15 cellular contexts compared by ENCODE assay signal in the genomic region with DNA sequence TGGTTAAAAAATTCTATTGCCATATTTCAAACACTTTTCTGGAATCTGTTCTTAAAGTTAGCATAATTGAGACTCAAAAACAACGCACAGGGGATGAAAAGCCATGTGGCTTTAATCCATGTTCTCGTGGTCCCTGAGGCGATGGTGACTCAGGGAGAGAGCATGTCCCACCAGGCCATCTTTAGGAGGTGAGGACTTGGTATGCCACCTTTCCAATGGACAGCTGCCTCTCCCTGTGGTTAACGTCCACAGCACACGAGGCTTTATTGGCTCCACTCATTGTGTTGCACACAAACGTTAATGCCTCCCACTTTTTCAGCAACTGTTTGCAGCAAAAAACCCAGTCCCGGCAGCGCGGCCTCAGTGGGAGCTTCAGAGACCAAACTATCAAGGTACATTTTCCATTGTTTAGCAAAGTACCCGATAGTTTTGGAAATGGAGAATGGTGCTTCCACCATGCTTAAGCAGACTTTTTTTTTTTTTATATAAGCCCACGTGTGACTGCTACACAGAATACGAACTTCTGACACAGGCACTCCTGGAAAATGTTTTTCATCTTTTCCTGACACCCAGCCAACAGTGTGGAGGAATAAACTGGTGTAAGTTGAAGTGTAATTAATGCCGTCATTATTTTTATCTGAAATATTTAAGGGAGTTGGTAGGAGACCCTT. TPM values are rescaled to one million over a fixed set of nuclear protein-coding genes. Genes with fewer than 3 reads are reported as not detected.
A peak's percentile ranks its signal among the peaks of the same experiment; 100 is the strongest.
DNase-seq lines count a peak whose midpoint lies in the region; ATAC-seq and TF ChIP-seq lines count a peak whose summit lies in the region.
"Had no signal": no experiment of that assay in that cellular context is flagged by ENCODE, and none has a peak within 500 bp of the region (broad histone marks: within the 10 kb centered on the region; RNA-seq: fewer than 3 reads in every experiment).

No MANE protein-coding gene starts in this region.

- H3K27ac ChIP-seq in mammary epithelial cell (ENCODE audit: insufficient read depth, low read depth, low read length) (no peak overlapping the region), gastroesophageal sphincter (peak overlapping the region; percentile 87 to 92 (median 90)), transverse colon (peak overlapping the region; percentile 47 to 78 (median 71))
- H3K27ac ChIP-seq: foreskin keratinocyte had no signal

- ATAC-seq in gastroesophageal sphincter, result peak; percentile 60
- ATAC-seq in HG03432 (IDR thresholded peaks at IDR 0.05; ENCODE audit: unreplicated experiment), result no peak
- ATAC-seq: activated CD8-positive, alpha-beta T cell treated with anti-CD3 and anti-CD28 coated beads, Interleukin-2, amount 10 ng/mL, durations not matched to agents 7 days and 5 days; effector memory CD8-positive, alpha-beta T cell; foreskin keratinocyte; natural killer cell had no signal

- no peak overlapping the region for H3K4me3 ChIP-seq in mammary epithelial cell (replicated peaks in 1 of 3; ENCODE audit: insufficient read depth in 1 of 3, low read depth in 2 of 3, low read length in 3 of 3)
- H3K4me3 ChIP-seq in gastroesophageal sphincter, result peak overlapping the region; percentile 10 to 40
- peak overlapping the region in 1 of 4 donors; percentile 3 for H3K4me3 ChIP-seq in transverse colon

- TF ChIP-seq EP300 in gastroesophageal sphincter (IDR thresholded peaks at IDR 0.05), result no peak
- no peak for TF ChIP-seq EP300 in transverse colon (IDR thresholded peaks at IDR 0.05; ENCODE audit: low read depth)

- 56% methylated on average over 13 of the region's 13 CpGs for WGBS in mammary epithelial cell (ENCODE audit: low coverage, missing lambda C conversion rate)
- 25 to 37% methylated on average over 8 to 11 of the region's 13 CpGs for WGBS in gastroesophageal sphincter (ENCODE audit: low coverage in 1 of 2), 2 donors
- 55 to 66% methylated on average over 4 to 13 of the region's 13 CpGs for WGBS in transverse colon (ENCODE audit: low coverage in 1 of 2), 2 donors

- CTCF ChIA-PET in mammary epithelial cell (lab: Charles Lee; ENCODE audit: low non-redundant PET), result no interaction called here

- no peak overlapping the region for H3K9ac ChIP-seq in mammary epithelial cell (ENCODE audit: insufficient read depth, low read length)

- TF ChIP-seq POLR2A in gastroesophageal sphincter (IDR thresholded peaks at IDR 0.05), result no peak
- no peak for TF ChIP-seq POLR2A in transverse colon (IDR thresholded peaks at IDR 0.05)

- TF ChIP-seq CTCF in mammary epithelial cell (conservative IDR thresholded peaks at IDR 0.05 in 1 of 2, IDR thresholded peaks at IDR 0.05 in 1 of 2; ENCODE audit: extremely low read depth in 1 of 2, insufficient read depth in 1 of 2, low read depth in 1 of 2, low read length in 2 of 2) (no peak), gastroesophageal sphincter (IDR thresholded peaks at IDR 0.05) (no peak), nephron (IDR thresholded peaks at IDR 0.05; ENCODE audit: unreplicated experiment in 3 of 3) (no peak), transverse colon (IDR thresholded peaks at IDR 0.05) (no peak), chondrocyte (IDR thresholded peaks at IDR 0.05) (no peak)

- H3K36me3 ChIP-seq in mammary epithelial cell (ENCODE audit: insufficient read depth, low read length), result peaks cover 2% of the 10 kb centered on the region
- H3K36me3 ChIP-seq in gastroesophageal sphincter, result no peaks in the 10 kb centered on the region
- no peaks in the 10 kb centered on the region for H3K36me3 ChIP-seq in transverse colon

- in situ Hi-C loops in mammary epithelial cell (cut with MboI; ENCODE audit: low sequenced_read_pairs in 2 of 2), result no loop called here
- in situ Hi-C loops in transverse colon (cut with MboI; ENCODE audit: low pct_ligation_motif_present in 1 of 4, low pct_unique_long_range_greater_than_20kb in 1 of 4, low sequenced_read_pairs in 3 of 4), result no loop called here

- dilution Hi-C loops in mammary epithelial cell (cut with HindIII; ENCODE audit: low sequenced_read_pairs), result no loop called here

- intact Hi-C loops in mammary epithelial cell (cut with micrococcal nuclease) (no loop called here), transverse colon (cut with DNase I; ENCODE audit: low total_unique reads) (no loop called here)

- H3K27ac Mint-ChIP-seq in nephron, result peak overlapping the region in 2 of 3 experiments; percentile 56 to 77
- H3K27ac Mint-ChIP-seq in chondrocyte (ENCODE audit: unreplicated experiment), result no peak overlapping the region
- H3K27ac Mint-ChIP-seq: activated CD8-positive, alpha-beta T cell treated with anti-CD3 and anti-CD28 coated beads, Interleukin-2, amount 10 ng/mL, durations not matched to agents 7 days and 5 days; activated naive CD8-positive, alpha-beta T cell treated with anti-CD3 and anti-CD28 coated beads, Interleukin-2, amount 10 ng/mL, durations not matched to agents 7 days and 5 days; effector memory CD8-positive, alpha-beta T cell; natural killer cell had no signal

- H3K9me3 Mint-ChIP-seq in nephron (no peaks in the 10 kb centered on the region), chondrocyte (ENCODE audit: low read depth) (peaks cover 5% of the 10 kb centered on the region)
- H3K9me3 Mint-ChIP-seq: activated naive CD8-positive, alpha-beta T cell treated with anti-CD3 and anti-CD28 coated beads, Interleukin-2, amount 10 ng/mL, durations not matched to agents 7 days and 5 days; effector memory CD8-positive, alpha-beta T cell had no signal

- H3K36me3 Mint-ChIP-seq in nephron (ENCODE audit: low read depth) (peaks cover 2% of the 10 kb centered on the region), chondrocyte (ENCODE audit: low read depth) (peaks cover 2% of the 10 kb centered on the region)
- H3K36me3 Mint-ChIP-seq: activated naive CD8-positive, alpha-beta T cell treated with anti-CD3 and anti-CD28 coated beads, Interleukin-2, amount 10 ng/mL, durations not matched to agents 7 days and 5 days; natural killer cell had no signal

- H3K4me3 Mint-ChIP-seq in nephron (no peak overlapping the region), chondrocyte (ENCODE audit: unreplicated experiment) (no peak overlapping the region)
- H3K4me3 Mint-ChIP-seq: activated CD8-positive, alpha-beta T cell treated with anti-CD3 and anti-CD28 coated beads, Interleukin-2, amount 10 ng/mL, durations not matched to agents 7 days and 5 days; activated naive CD8-positive, alpha-beta T cell treated with anti-CD3 and anti-CD28 coated beads, Interleukin-2, amount 10 ng/mL, durations not matched to agents 7 days and 5 days; effector memory CD8-positive, alpha-beta T cell; natural killer cell had no signal

- H3K27me3 Mint-ChIP-seq in nephron (ENCODE audit: low read depth) (no peaks in the 10 kb centered on the region), chondrocyte (ENCODE audit: low read depth) (no peaks in the 10 kb centered on the region)

- DNase-seq in mammary epithelial cell (no peak), transverse colon (no peak), chondrocyte (ENCODE audit: low spot score) (no peak), epidermal melanocyte (ENCODE audit: insufficient read length, low spot score) (no peak)
- DNase-seq: activated CD8-positive, alpha-beta T cell treated with anti-CD3 and anti-CD28 coated beads, Interleukin-2, amount 10 ng/mL, durations not matched to agents 7 days and 5 days; activated naive CD8-positive, alpha-beta T cell treated with anti-CD3 and anti-CD28 coated beads, Interleukin-2, amount 10 ng/mL, durations not matched to agents 7 days and 5 days; COR-L47; effector memory CD8-positive, alpha-beta T cell; foreskin keratinocyte; natural killer cell; NCI-H2029; NCI-H524 had no signal

- no TSS peak for BruUV-seq in mammary epithelial cell (replicated peaks; lab: Mats Ljungman, UMichigan)

- peaks cover 5% of the 10 kb centered on the region for H3K4me1 ChIP-seq in mammary epithelial cell (ENCODE audit: insufficient read depth, low read length)
- peaks cover 0 to 67% (median 0%) of the 10 kb centered on the region in 3 donors for H3K4me1 ChIP-seq in gastroesophageal sphincter
- peaks cover 0 to 15% (median 2%) of the 10 kb centered on the region in 4 donors for H3K4me1 ChIP-seq in transverse colon
- H3K4me1 ChIP-seq: foreskin keratinocyte had no signal

- no peaks in the 10 kb centered on the region for H3K27me3 ChIP-seq in mammary epithelial cell (ENCODE audit: insufficient read depth, low read length)
- H3K27me3 ChIP-seq in gastroesophageal sphincter, result no peaks in the 10 kb centered on the region
- H3K27me3 ChIP-seq in transverse colon, result no peaks in the 10 kb centered on the region
- H3K27me3 ChIP-seq: foreskin keratinocyte had no signal

- peaks cover 23% of the 10 kb centered on the region for H3K4me1 Mint-ChIP-seq in nephron
- H3K4me1 Mint-ChIP-seq in chondrocyte (ENCODE audit: low read depth), result peaks cover 8% of the 10 kb centered on the region
- H3K4me1 Mint-ChIP-seq: activated naive CD8-positive, alpha-beta T cell treated with anti-CD3 and anti-CD28 coated beads, Interleukin-2, amount 10 ng/mL, durations not matched to agents 7 days and 5 days; natural killer cell had no signal

- H2AFZ ChIP-seq in mammary epithelial cell (ENCODE audit: low read depth, low read length), result peak overlapping the region; percentile 62

- no peaks in the 10 kb centered on the region for H3K79me2 ChIP-seq in mammary epithelial cell (ENCODE audit: insufficient read depth, low read length)

- no peaks in the 10 kb centered on the region for H4K20me1 ChIP-seq in mammary epithelial cell (ENCODE audit: insufficient read depth, low read length)

- H3K9me3 ChIP-seq in mammary epithelial cell (replicated peaks; ENCODE audit: insufficient read depth, low read length), result no peaks in the 10 kb centered on the region
- peaks cover 0 to 5% (median 0%) of the 10 kb centered on the region in 3 donors for H3K9me3 ChIP-seq in gastroesophageal sphincter
- H3K9me3 ChIP-seq in transverse colon, result no peaks in the 10 kb centered on the region

- peak overlapping the region; percentile 5 for H3K4me2 ChIP-seq in mammary epithelial cell (ENCODE audit: insufficient read depth, low read depth, low read length)

RNA-seq across cellular contexts. Expression of gene EFNB2, which starts 51.2 kb away (rescaled TPM):
- 10 to 100 TPM; 37.1 to 51.8 TPM for total RNA-seq in mammary epithelial cell
- 32.5 TPM for polyA plus RNA-seq in mammary epithelial cell
- 50.8 TPM for polyA minus RNA-seq in mammary epithelial cell
- total RNA-seq in gastroesophageal sphincter, result 10 to 100 TPM; 13.7 to 39.7 (median 20.5) TPM
- total RNA-seq in transverse colon, result 10 to 100 TPM; 46.8 to 84.2 (median 77.6) TPM
- total RNA-seq in chondrocyte, result 36.6 to 54.2 TPM (median 37.1 TPM) in 3 replicates

Comparison
In these comparisons a context has a peak if more than half of its experiments do, and no peak if none do; other contexts are left out.
1. H3K4me3 ChIP-seq: peak in gastroesophageal sphincter (2 of 2); none in mammary epithelial cell (0 of 3).